ENCODE assay signal across 24 cellular contexts in the genomic region with DNA sequence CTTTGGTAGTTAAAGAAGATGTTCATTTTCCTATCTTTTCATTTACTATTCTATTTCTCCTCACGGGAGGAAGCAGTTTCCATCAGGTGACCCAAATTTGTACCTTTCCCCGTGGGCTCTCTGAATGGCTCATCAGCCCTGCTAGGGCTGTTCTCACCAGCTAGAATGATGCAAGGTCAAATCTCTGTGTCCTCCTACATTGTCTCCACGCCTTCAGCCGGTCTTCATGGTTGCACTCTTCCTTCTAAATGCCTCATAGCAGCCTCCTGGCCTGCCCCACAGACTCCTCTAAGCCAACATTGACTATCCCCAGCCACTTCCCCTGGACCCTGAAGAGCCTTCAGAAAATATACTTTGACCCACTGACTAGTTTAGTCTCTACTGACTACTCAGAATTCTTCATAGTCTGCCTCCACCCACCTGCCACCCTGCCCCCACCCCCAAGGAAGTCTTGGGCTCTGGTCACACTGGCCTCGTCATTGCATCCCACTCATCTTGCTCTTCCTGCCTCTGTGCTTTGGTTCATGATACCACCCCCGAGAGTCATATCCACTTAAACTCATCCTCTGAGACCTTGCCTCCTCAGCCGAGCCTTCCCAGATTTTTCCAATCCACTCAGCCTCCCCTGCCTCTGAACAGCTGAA. TPM values are rescaled to one million over a fixed set of nuclear protein-coding genes. Genes with fewer than 3 reads are reported as not detected.
DNase-seq lines count a peak whose midpoint lies in the region; ATAC-seq, FAIRE-seq and TF ChIP-seq lines count a peak whose summit lies in the region.
"Had no signal": no experiment of that assay in that cellular context is flagged by ENCODE, and none has a peak within 500 bp of the region (broad histone marks: within the 10 kb centered on the region; RNA-seq: fewer than 3 reads in every experiment).

No MANE protein-coding gene starts in this region.

- no peak overlapping the region for H3K4me2 ChIP-seq in K562 (ENCODE audit: insufficient read depth, low read length)

- ATAC-seq in T-helper 17 cell = no peak
- no peak for ATAC-seq in K562
- peak; percentile 42 for ATAC-seq in stimulated activated naive CD8-positive, alpha-beta T cell treated with anti-CD3 and anti-CD28 coated beads, Interleukin-15, Interleukin-2, amounts not matched to agents 100 U/mL and 50 U/mL, for 24 hours
- no peak for ATAC-seq in GM21515 (IDR thresholded peaks at IDR 0.05; ENCODE audit: unreplicated experiment)
- ATAC-seq: foreskin keratinocyte had no signal

- H3K36me3 Mint-ChIP-seq in T-helper 17 cell (ENCODE audit: low read depth) = peaks cover 2% of the 10 kb centered on the region

- no peaks in the 10 kb centered on the region for H3K27me3 Mint-ChIP-seq in T-helper 17 cell

- no peak for TF ChIP-seq POLR2A in K562 (conservative IDR thresholded peaks at IDR 0.05)

- no peaks in the 10 kb centered on the region for H3K36me3 ChIP-seq in K562 (ENCODE audit: control insufficient read depth, insufficient read depth, low read length)

- peak overlapping the region; percentile 31 for H3K4me3 Mint-ChIP-seq in T-helper 17 cell
- H3K4me3 Mint-ChIP-seq: T-helper 1 cell treated with Interleukin-12 subunit alpha and Interleukin-12 subunit beta and Interleukin-4 antibody, amounts not matched to agents 30 μg/mL and 1 μg/mL, for 36 hours had no signal

- WGBS in K562 (ENCODE audit: insufficient coverage, low coverage, missing lambda C conversion rate) = 2% methylated on average over 7 of the region's 7 CpGs

- no peak overlapping the region for H2AFZ ChIP-seq in K562 (ENCODE audit: low read depth, low read length)

- peaks cover 19% of the 10 kb centered on the region for H3K4me1 Mint-ChIP-seq in T-helper 17 cell

- no peak for FAIRE-seq in K562 (lab: Jason Lieb, UNC)

- no peak for TF ChIP-seq RAD21 in K562 (CRISPR knock-in tag; conservative IDR thresholded peaks at IDR 0.05 in 1 of 2, IDR thresholded peaks at IDR 0.05 in 1 of 2)

- H3K9ac ChIP-seq in K562 (ENCODE audit: insufficient read depth in 1 of 2, low read depth in 2 of 2, low read length in 2 of 2) = no peak overlapping the region

- no peak for TF ChIP-seq CTCF in K562 (IDR thresholded peaks at IDR 0.05 in 2 of 3, conservative IDR thresholded peaks at IDR 0.05 in 1 of 3; ENCODE audit: insufficient read depth in 2 of 3, low read depth in 1 of 3, low read length in 3 of 3)

- CTCF ChIA-PET in K562 (lab: Yijun Ruan, JAX; ENCODE audit: low intra/inter-chr PET ratio) = no interaction called here

- no peaks in the 10 kb centered on the region for H3K4me1 ChIP-seq in K562 (replicated peaks in 1 of 2; ENCODE audit: control insufficient read depth in 2 of 2, insufficient read depth in 2 of 2, low read length in 2 of 2)
- H3K4me1 ChIP-seq: foreskin keratinocyte had no signal

- H3K9me1 ChIP-seq in K562 (ENCODE audit: control insufficient read depth, insufficient read depth, low read length) = no peaks in the 10 kb centered on the region

- no peak overlapping the region for H3K27ac ChIP-seq in K562 (ENCODE audit: extremely low read depth, low read depth, low read length)
- H3K27ac ChIP-seq: foreskin keratinocyte, SK-N-MC, VCaP had no signal

- in situ Hi-C loops in K562 (cut with MboI) (no loop called here), KBM-7 (cut with MboI; ENCODE audit: low pct_unique_long_range_greater_than_20kb, low sequenced_read_pairs) (loop anchor here (25.0 kb wide), 1 partner anchor 722 kb away; the partner anchor contains the start of genes MANF and RBM15B)

- H4K20me1 ChIP-seq in K562 (replicated peaks; ENCODE audit: control insufficient read depth, insufficient read depth, low read length) = no peaks in the 10 kb centered on the region

- TF ChIP-seq EP300 in K562 (IDR thresholded peaks at IDR 0.05; ENCODE audit: low read length) = no peak

- no peak overlapping the region for H3K27ac Mint-ChIP-seq in T-helper 17 cell
- H3K27ac Mint-ChIP-seq: T-helper 1 cell treated with Interleukin-12 subunit alpha and Interleukin-12 subunit beta and Interleukin-4 antibody, amounts not matched to agents 30 μg/mL and 1 μg/mL, for 36 hours had no signal

- no peaks in the 10 kb centered on the region for H3K79me2 ChIP-seq in K562 (ENCODE audit: control insufficient read depth, insufficient read depth, low read length)

- H3K4me3 ChIP-seq in K562 = no peak overlapping the region
- H3K4me3 ChIP-seq: SK-N-MC had no signal

- intact Hi-C loops in K562 (cut with micrococcal nuclease) = no loop called here

- BruUV-seq in K562 (replicated peaks; lab: Mats Ljungman, UMichigan) = no TSS peak

- peaks cover 2 to 11% of the 10 kb centered on the region in 2 experiments; a peak in 2 of 5 replicates for H3K27me3 ChIP-seq in K562 (ENCODE audit: control insufficient read depth in 2 of 2, insufficient read depth in 2 of 2, low read length in 2 of 2)

- no peaks in the 10 kb centered on the region for H3K9me3 ChIP-seq in T-helper 17 cell (ENCODE audit: control insufficient read depth, low read length, poor library complexity, severe bottlenecking)
- H3K9me3 ChIP-seq in K562 (replicated peaks; ENCODE audit: control insufficient read depth, insufficient read depth, low read depth, low read length) = no peaks in the 10 kb centered on the region

- POLR2A ChIA-PET in K562 (lab: Yijun Ruan, JAX) = interaction anchor here (0.7 kb wide), 1 partner anchor 9 kb away, joined by 4 read pairs; no protein-coding TSS in a partner anchor

- DNase-seq in activated T-cell treated with anti-CD3 and anti-CD28 coated beads for 48 hours (ENCODE audit: low read depth) (peak; percentile 24), T-helper 17 cell (no peak), K562 (ENCODE audit: extremely low read depth in 1 of 4, low spot score in 3 of 4) (no peak), KBM-7 (no peak), NCI-H146 (lab: John Stamatoyannopoulos, UW) (no peak)
- DNase-seq in activated T-cell treated with anti-CD3 and anti-CD28 coated beads, Interleukin-2, amount 50 U/mL, for 1 hour = no peak
- DNase-seq in stimulated activated naive CD8-positive, alpha-beta T cell treated with anti-CD3 and anti-CD28 coated beads, Interleukin-15, Interleukin-2, amounts not matched to agents 100 U/mL and 50 U/mL, for 24 hours = peak; percentile 48
- DNase-seq: ACHN; activated gamma-delta T cell treated with Interleukin-2 at 50 U/mL for 16 hours; amniotic stem cell; Calu3; DND-41; effector memory CD4-positive, alpha-beta T cell; foreskin keratinocyte; HCEC 1CT; mesenchymal stem cell; NCI-H1048; NCI-H1930; NCI-H2227 treated with DMSO at 0.1 percent for 48 hours; NCI-H748 treated with DMSO at 0.1 percent for 48 hours had no signal

RNA-seq across cellular contexts. Expression of gene DOCK3, which starts 9.6 kb away (rescaled TPM):
- total RNA-seq in T-helper 17 cell (1 to 10 TPM; 1.9 to 3.2 TPM), K562 (2014; rRNA removed) (under 0.01 TPM in 1 of 2 replicates, not detected in the other), K562 (2014; rRNA removed; fragmentation: Illumina TruSeq; extraction: Trizol) (under 0.01 TPM in 1 of 2 replicates, not detected in the other), K562 (2015; rRNA removed; fragmentation: Illumina TruSeq; extraction: Trizol) (0.04 TPM in 1 of 2 replicates, not detected in the other), K562 (2021) (0.02 TPM in 2 replicates)
- total RNA-seq in K562 (2011; cell fraction: chromatin; rRNA removed; ENCODE audit: low replicate concordance) = 0.12 and 0.16 TPM in 2 replicates
- total RNA-seq in K562 (2011; cell fraction: nucleolus; rRNA removed) = under 0.01 TPM in 1 of 2 replicates, not detected in the other
- 0.07 TPM in 1 of 2 replicates, not detected in the other for total RNA-seq in K562 (2011; cell fraction: nucleoplasm; rRNA removed)
- polyA plus RNA-seq in K562 (2011; rRNA removed) (0.01 and 0.03 TPM in 2 replicates), K562 (2014; fragmentation: Illumina TruSeq; extraction: Trizol) (not detected in 2 replicates), K562 (2014; fragmentation: Nextera tagmentation; extraction: Ambion mirVana) (under 1 TPM; 0.01 TPM), K562 (2014; rRNA removed) (0.03 TPM in 1 of 2 replicates, not detected in the other)
- under 0.01 and 0.01 TPM in 2 replicates for polyA plus RNA-seq in K562 (2011; cell fraction: cytosol; rRNA removed)
- 0.01 and 0.07 TPM in 2 replicates for polyA plus RNA-seq in K562 (2011; cell fraction: nucleus; rRNA removed)
- 0.05 and 0.18 TPM in 2 replicates for polyA plus RNA-seq in K562 (2012)
- not detected in 2 replicates for polyA minus RNA-seq in K562 (2011; rRNA and poly(A)+ RNA removed)
- polyA minus RNA-seq in K562 (2011; cell fraction: cytosol; rRNA and poly(A)+ RNA removed) = not detected in 2 replicates
- polyA minus RNA-seq in K562 (2011; cell fraction: nucleus; rRNA and poly(A)+ RNA removed) = under 0.01 and 0.11 TPM in 2 replicates

RNA-seq across cellular contexts. Expression of gene MAPKAPK3, which starts 48.1 kb away (rescaled TPM):
- total RNA-seq in T-helper 17 cell (10 to 100 TPM; 44.7 to 49.2 TPM), K562 (2014; rRNA removed) (43.3 and 51.5 TPM in 2 replicates), K562 (2014; rRNA removed; fragmentation: Illumina TruSeq; extraction: Trizol) (29.9 and 33.3 TPM in 2 replicates), K562 (2015; rRNA removed; fragmentation: Illumina TruSeq; extraction: Trizol) (40.0 and 41.2 TPM in 2 replicates), K562 (2021) (49.6 and 55.1 TPM in 2 replicates)
- 27.9 and 57.1 TPM in 2 replicates for total RNA-seq in K562 (2011; cell fraction: chromatin; rRNA removed; ENCODE audit: low replicate concordance)
- total RNA-seq in K562 (2011; cell fraction: nucleolus; rRNA removed) = 43.4 and 54.2 TPM in 2 replicates
- 39.5 and 46.4 TPM in 2 replicates for total RNA-seq in K562 (2011; cell fraction: nucleoplasm; rRNA removed)
- polyA plus RNA-seq in K562 (2011; rRNA removed) (56.4 and 60.2 TPM in 2 replicates), K562 (2014; fragmentation: Illumina TruSeq; extraction: Trizol) (54.0 and 55.2 TPM in 2 replicates), K562 (2014; fragmentation: Nextera tagmentation; extraction: Ambion mirVana) (10 to 100 TPM in 1 of 2 experiments, 1 to 10 TPM in 1; 8.0 to 12.2 TPM), K562 (2014; rRNA removed) (34.5 and 47.2 TPM in 2 replicates)
- 66.5 and 92.3 TPM in 2 replicates for polyA plus RNA-seq in K562 (2011; cell fraction: cytosol; rRNA removed)
- 53.3 and 62.7 TPM in 2 replicates for polyA plus RNA-seq in K562 (2011; cell fraction: nucleus; rRNA removed)
- polyA plus RNA-seq in K562 (2012) = 47.4 and 54.4 TPM in 2 replicates
- 42.4 and 60.6 TPM in 2 replicates for polyA minus RNA-seq in K562 (2011; rRNA and poly(A)+ RNA removed)
- polyA minus RNA-seq in K562 (2011; cell fraction: cytosol; rRNA and poly(A)+ RNA removed) = 22.8 and 28.5 TPM in 2 replicates
- polyA minus RNA-seq in K562 (2011; cell fraction: nucleus; rRNA and poly(A)+ RNA removed) = 17.6 and 22.2 TPM in 2 replicates

RNA-seq across cellular contexts. Expression of gene CISH, which starts 53.5 kb away (rescaled TPM):
- total RNA-seq in T-helper 17 cell = 10 to 100 TPM; 28.3 to 63.4 TPM
- 49.9 and 136 TPM in 2 replicates for total RNA-seq in K562 (2011; cell fraction: chromatin; rRNA removed; ENCODE audit: low replicate concordance)
- 106 and 113 TPM in 2 replicates for total RNA-seq in K562 (2011; cell fraction: nucleolus; rRNA removed)
- 71.7 and 77.8 TPM in 2 replicates for total RNA-seq in K562 (2011; cell fraction: nucleoplasm; rRNA removed)
- 18.3 and 34.5 TPM in 2 replicates for total RNA-seq in K562 (2014; rRNA removed)
- 5.1 and 6.9 TPM in 2 replicates for total RNA-seq in K562 (2014; rRNA removed; fragmentation: Illumina TruSeq; extraction: Trizol)
- total RNA-seq in K562 (2015; rRNA removed; fragmentation: Illumina TruSeq; extraction: Trizol) = 12.8 and 15.2 TPM in 2 replicates
- total RNA-seq in K562 (2021) = 47.7 and 48.8 TPM in 2 replicates
- polyA plus RNA-seq in K562 (2011; rRNA removed) = 24.8 and 59.4 TPM in 2 replicates
- polyA plus RNA-seq in K562 (2011; cell fraction: cytosol; rRNA removed) = 64.1 and 81.7 TPM in 2 replicates
- polyA plus RNA-seq in K562 (2011; cell fraction: nucleus; rRNA removed) = 104 and 152 TPM in 2 replicates
- polyA plus RNA-seq in K562 (2012) = 53.6 and 84.7 TPM in 2 replicates
- 41.9 and 52.8 TPM in 2 replicates for polyA plus RNA-seq in K562 (2014; fragmentation: Illumina TruSeq; extraction: Trizol)
- 1 to 10 TPM; 1.7 to 3.5 TPM for polyA plus RNA-seq in K562 (2014; fragmentation: Nextera tagmentation; extraction: Ambion mirVana)
- 29.2 and 38.1 TPM in 2 replicates for polyA plus RNA-seq in K562 (2014; rRNA removed)
- polyA minus RNA-seq in K562 (2011; rRNA and poly(A)+ RNA removed) = 30.2 and 35.6 TPM in 2 replicates
- polyA minus RNA-seq in K562 (2011; cell fraction: cytosol; rRNA and poly(A)+ RNA removed) = 50.6 and 68.9 TPM in 2 replicates
- polyA minus RNA-seq in K562 (2011; cell fraction: nucleus; rRNA and poly(A)+ RNA removed) = 72.0 and 98.5 TPM in 2 replicates

Comparison
In these comparisons a context has a peak if more than half of its experiments do, and no peak if none do; other contexts are left out.
1. DNase-seq: peak in activated T-cell treated with anti-CD3 and anti-CD28 coated beads for 48 hours (single experiment) and stimulated activated naive CD8-positive, alpha-beta T cell treated with anti-CD3 and anti-CD28 coated beads, Interleukin-15, Interleukin-2, amounts not matched to agents 100 U/mL and 50 U/mL, for 24 hours (single experiment); none in activated T-cell treated with anti-CD3 and anti-CD28 coated beads, Interleukin-2, amount 50 U/mL, for 1 hour (single experiment), T-helper 17 cell (0 of 3), K562 (0 of 4), KBM-7 (single experiment) and NCI-H146 (single experiment).